In genomic region chr16:1073262-1073558, GRCh38 we compare ENCODE assay signal across 22 cellular contexts. TPM values are rescaled to one million over a fixed set of nuclear protein-coding genes. Genes with fewer than 3 reads are reported as not detected.
DNase-seq lines count a peak whose midpoint lies in the region; ATAC-seq, FAIRE-seq and TF ChIP-seq lines count a peak whose summit lies in the region.
"Had no signal": no experiment of that assay in that cellular context is flagged by ENCODE, and none has a peak within 500 bp of the region (broad histone marks: within the 10 kb centered on the region; RNA-seq: fewer than 3 reads in every experiment).

No MANE protein-coding gene starts in this region.

- peaks cover 6% of the 10 kb centered on the region for H3K27me3 Mint-ChIP-seq in GM23338 (ENCODE audit: insufficient read depth, low read depth, poor library complexity)

- intact Hi-C loops in left ventricle myocardium inferior (cut with micrococcal nuclease) (no loop called here), Right ventricle myocardium superior (cut with DNase I) (no loop called here), HCT116 (cut with micrococcal nuclease) (no loop called here)

- WGBS in H1 (ENCODE audit: extremely low coverage in 1 of 2, insufficient coverage in 1 of 2, insufficient read length in 1 of 2, insufficient replicate concordance in 2 of 2, low coverage in 1 of 2, low lambda C conversion rate in 2 of 2, missing lambda C conversion rate in 1 of 2), 2 experiments = 72% methylated on average over 4 of the region's 13 CpGs; no CpG with 5 or more reads in 1 of the 2 experiments
- WGBS in tibial nerve, 2 donors = 70 to 75% methylated on average over 11 to 13 of the region's 13 CpGs

- no peak overlapping the region for H4K91ac ChIP-seq in H1 (replicated peaks; ENCODE audit: insufficient read length, low read length)

- CTCF ChIA-PET in HCT116 (lab: Charles Lee) (interaction anchor here (0.8 kb wide), 1 partner anchor 30 kb away, joined by 3 read pairs; no protein-coding TSS in a partner anchor), H1 (lab: Charles Lee; ENCODE audit: partially characterized antibody) (interaction anchor here (0.6 to 2.6 kb wide), 6 partner anchors 8 to 28 kb away, joined by 3 to 8 read pairs (median 4); no protein-coding TSS in a partner anchor)

- H3K9me3 Mint-ChIP-seq in GM23338 = no peaks in the 10 kb centered on the region
- H3K9me3 Mint-ChIP-seq: CD4-positive, CD25-positive, alpha-beta regulatory T cell; CD8-positive, alpha-beta T cell; H9; HFFc6 had no signal

- no peak overlapping the region for H3K4me3 Mint-ChIP-seq in GM23338
- H3K4me3 Mint-ChIP-seq: CD4-positive, CD25-positive, alpha-beta regulatory T cell; CD8-positive, alpha-beta T cell; HFFc6 had no signal

- no peak overlapping the region for H2BK20ac ChIP-seq in H1 (ENCODE audit: low read length)

- POLR2A ChIA-PET in HCT116 (lab: Charles Lee) (no interaction called here), H1 (lab: Charles Lee; ENCODE audit: partially characterized antibody) (no interaction called here)

- no peak for ATAC-seq in Right ventricle myocardium superior (ENCODE audit: poor library complexity)
- ATAC-seq in GM23338 = no peak
- ATAC-seq in HCT116 = no peak
- ATAC-seq: CD8-positive, alpha-beta T cell had no signal

- no TSS peak for BruUV-seq in HCT116 (replicated peaks; lab: Mats Ljungman, UMichigan)

- TF ChIP-seq RAD21 in HCT116 (IDR thresholded peaks at IDR 0.05; ENCODE audit: low read depth) (no peak), H1 (IDR thresholded peaks at IDR 0.05 in 1 of 2, conservative IDR thresholded peaks at IDR 0.05 in 1 of 2; ENCODE audit: low read depth in 2 of 2, low read length in 2 of 2) (no peak)

- H3K9me3 ChIP-seq in left ventricle myocardium inferior (replicated peaks) (no peaks in the 10 kb centered on the region), HCT116 (ENCODE audit: control insufficient read depth in 1 of 2, insufficient read depth in 1 of 2, low read depth in 1 of 2, low read length in 2 of 2) (no peaks in the 10 kb centered on the region), H1 (ENCODE audit: insufficient read depth in 2 of 2, low read depth in 1 of 2, low read length in 1 of 2) (no peaks in the 10 kb centered on the region), tibial nerve (no peaks in the 10 kb centered on the region), MG63 (no peaks in the 10 kb centered on the region)
- H3K9me3 ChIP-seq: Caco-2 had no signal

- no peaks in the 10 kb centered on the region for H3K79me1 ChIP-seq in H1 (ENCODE audit: low read depth, low read length)

- H3K27me3 ChIP-seq in left ventricle myocardium inferior (ENCODE audit: low read depth) = peaks cover 91% of the 10 kb centered on the region
- H3K27me3 ChIP-seq in GM23338 (ENCODE audit: insufficient read depth) = no peaks in the 10 kb centered on the region; the same call in 1 of the 2 replicates
- no peaks in the 10 kb centered on the region for H3K27me3 ChIP-seq in HCT116 (ENCODE audit: insufficient read depth, low read length)
- H3K27me3 ChIP-seq in H1 (replicated peaks in 1 of 4; ENCODE audit: control insufficient read depth in 3 of 4, extremely low read depth in 1 of 4, insufficient read depth in 3 of 4, low read length in 3 of 4) = peaks cover 2 to 16% (median 12%) of the 10 kb centered on the region in 4 experiments; a peak in 6 of 7 replicates
- H3K27me3 ChIP-seq in tibial nerve = peaks cover 0 to 94% of the 10 kb centered on the region in 2 donors
- peaks cover 83% of the 10 kb centered on the region for H3K27me3 ChIP-seq in MG63

- H3K4me3 ChIP-seq in left ventricle myocardium inferior = peak overlapping the region; percentile 57
- peak overlapping the region; percentile 59; the same call in 1 of the 2 replicates for H3K4me3 ChIP-seq in GM23338
- H3K4me3 ChIP-seq in HCT116 (replicated peaks in 1 of 2; ENCODE audit: low read depth in 1 of 2, low read length in 2 of 2) = peak overlapping the region; percentile 41 to 55
- peak overlapping the region in 1 of 4 experiments; percentile 62; a peak in 1 of 8 replicates for H3K4me3 ChIP-seq in H1 (ENCODE audit: extremely low read depth in 1 of 4, insufficient read depth in 2 of 4, low read depth in 3 of 4, low read length in 4 of 4)
- no peak overlapping the region for H3K4me3 ChIP-seq in tibial nerve
- no peak overlapping the region for H3K4me3 ChIP-seq in MG63

- H3K9me2 ChIP-seq in GM23338 (ENCODE audit: insufficient read depth) = no peaks in the 10 kb centered on the region
- no peaks in the 10 kb centered on the region for H3K9me2 ChIP-seq in HCT116 (ENCODE audit: insufficient read depth)

- no peak overlapping the region for H4K5ac ChIP-seq in H1 (ENCODE audit: insufficient read length, low read depth, low read length)

- RAD21 ChIA-PET in HCT116 (lab: Charles Lee; ENCODE audit: low non-redundant PET in 1 of 2, low total read pairs in 2 of 2, uncharacterized antibody in 2 of 2, unreplicated experiment in 2 of 2) = no interaction called here

- peaks cover 6% of the 10 kb centered on the region for H3K4me1 ChIP-seq in left ventricle myocardium inferior
- peaks cover 13% of the 10 kb centered on the region; the same call in 1 of the 2 replicates for H3K4me1 ChIP-seq in GM23338 (ENCODE audit: insufficient read depth)
- peaks cover 33 to 38% of the 10 kb centered on the region in 2 experiments for H3K4me1 ChIP-seq in HCT116 (ENCODE audit: control insufficient read depth in 1 of 2, insufficient read depth in 2 of 2, low read length in 2 of 2)
- H3K4me1 ChIP-seq in H1 (replicated peaks in 1 of 4; ENCODE audit: control insufficient read depth in 3 of 4, insufficient read depth in 4 of 4, low read length in 3 of 4) = peaks cover 0 to 22% (median 16%) of the 10 kb centered on the region in 4 experiments; a peak in 6 of 7 replicates
- no peaks in the 10 kb centered on the region for H3K4me1 ChIP-seq in tibial nerve

- no peak overlapping the region for H2BK15ac ChIP-seq in H1 (ENCODE audit: low read length)

- no peak overlapping the region for H3K14ac ChIP-seq in H1 (ENCODE audit: insufficient read length)

- H3K23ac ChIP-seq in H1 (ENCODE audit: insufficient read length) = no peak overlapping the region

- H3K79me2 ChIP-seq in GM23338 (replicated peaks; ENCODE audit: insufficient read depth) = no peaks in the 10 kb centered on the region
- no peaks in the 10 kb centered on the region for H3K79me2 ChIP-seq in HCT116 (ENCODE audit: insufficient read depth, low read length)
- H3K79me2 ChIP-seq in H1 (ENCODE audit: control insufficient read depth in 1 of 2, insufficient read depth in 2 of 2, low read length in 2 of 2) = no peaks in the 10 kb centered on the region

- H2AFZ ChIP-seq in GM23338 (no peak overlapping the region), HCT116 (ENCODE audit: low read depth, low read length, poor library complexity, severe bottlenecking) (no peak overlapping the region), H1 (ENCODE audit: low read length) (no peak overlapping the region)

- peaks cover 7% of the 10 kb centered on the region; the same call in 1 of the 2 replicates for H3K23me2 ChIP-seq in H1 (ENCODE audit: low read depth, low read length)

- no peaks in the 10 kb centered on the region for H3K36me3 Mint-ChIP-seq in GM23338 (ENCODE audit: low read depth)
- H3K36me3 Mint-ChIP-seq: CD4-positive, CD25-positive, alpha-beta regulatory T cell; CD8-positive, alpha-beta T cell had no signal

- no peaks in the 10 kb centered on the region for H4K20me1 ChIP-seq in GM23338 (replicated peaks; ENCODE audit: insufficient read depth)
- H4K20me1 ChIP-seq in HCT116 (ENCODE audit: insufficient read depth) = no peaks in the 10 kb centered on the region
- peaks cover 0 to 6% of the 10 kb centered on the region in 2 experiments for H4K20me1 ChIP-seq in H1 (replicated peaks in 1 of 2; ENCODE audit: control insufficient read depth in 1 of 2, insufficient read depth in 2 of 2, low read length in 2 of 2)

- peak overlapping the region; percentile 58 for H3K9ac ChIP-seq in HCT116 (ENCODE audit: low read length)
- H3K9ac ChIP-seq in H1 (replicated peaks in 1 of 4; ENCODE audit: extremely low read depth in 1 of 4, low read depth in 3 of 4, low read length in 3 of 4) = no peak overlapping the region

- H3K4me2 ChIP-seq in GM23338 = no peak overlapping the region
- peak overlapping the region; percentile 83 for H3K4me2 ChIP-seq in HCT116 (ENCODE audit: low read length)
- peak overlapping the region; percentile 58 to 63; a peak in 1 of 4 replicates for H3K4me2 ChIP-seq in H1 (ENCODE audit: insufficient read depth in 1 of 2, low read depth in 2 of 2, low read length in 2 of 2)

- no peak overlapping the region for H3K56ac ChIP-seq in H1 (replicated peaks; ENCODE audit: insufficient read length, low read depth, low read length)

- H3K36me3 ChIP-seq in left ventricle myocardium inferior (no peaks in the 10 kb centered on the region), GM23338 (ENCODE audit: insufficient read depth) (no peaks in the 10 kb centered on the region), HCT116 (ENCODE audit: control insufficient read depth in 1 of 2, insufficient read depth in 2 of 2, low read length in 2 of 2) (no peaks in the 10 kb centered on the region), H1 (ENCODE audit: control insufficient read depth in 2 of 4, insufficient read depth in 4 of 4, low read length in 3 of 4) (no peaks in the 10 kb centered on the region), tibial nerve (no peaks in the 10 kb centered on the region), MG63 (no peaks in the 10 kb centered on the region)

- TF ChIP-seq EP300 in H1 (IDR thresholded peaks at IDR 0.05; ENCODE audit: borderline replicate concordance in 1 of 2, low read depth in 2 of 2, low read length in 2 of 2) (no peak), tibial nerve (IDR thresholded peaks at IDR 0.05) (no peak)

- H3K18ac ChIP-seq in H1 (ENCODE audit: extremely low read depth, low read length) = no peak overlapping the region

- FAIRE-seq in H1 (lab: Jason Lieb, UNC) = no peak
- FAIRE-seq: G401.6, GM12892 had no signal

- H3K4ac ChIP-seq in H1 (replicated peaks; ENCODE audit: insufficient read length, low read depth, low read length) = no peak overlapping the region

- H3K4me1 Mint-ChIP-seq in GM23338 = peaks cover 11% of the 10 kb centered on the region; the same call in 2 of the 3 replicates
- H3K4me1 Mint-ChIP-seq: CD4-positive, CD25-positive, alpha-beta regulatory T cell had no signal

- no peak overlapping the region for H2BK5ac ChIP-seq in H1 (ENCODE audit: low read depth, low read length)

- H2BK12ac ChIP-seq in H1 (ENCODE audit: low read depth, low read length) = no peak overlapping the region

- TF ChIP-seq CTCF in left ventricle myocardium inferior (IDR thresholded peaks at IDR 0.05; ENCODE audit: borderline replicate concordance) = no peak
- no peak for TF ChIP-seq CTCF in GM23338 (conservative IDR thresholded peaks at IDR 0.05; ENCODE audit: low read depth in 2 of 2)
- TF ChIP-seq CTCF in HCT116 (IDR thresholded peaks at IDR 0.05 in 2 of 3, conservative IDR thresholded peaks at IDR 0.05 in 1 of 3; ENCODE audit: borderline replicate concordance in 1 of 3, insufficient read depth in 1 of 3, low read depth in 2 of 3, low read length in 2 of 3) = no peak
- no peak for TF ChIP-seq CTCF in H1 (IDR thresholded peaks at IDR 0.05; ENCODE audit: control extremely low read depth in 1 of 3, insufficient read depth in 1 of 3, low read depth in 1 of 3, low read length in 3 of 3)
- TF ChIP-seq CTCF in tibial nerve (IDR thresholded peaks at IDR 0.05) = no peak

- H3K27ac ChIP-seq in left ventricle myocardium inferior (replicated peaks) (peak overlapping the region; percentile 83), GM23338 (ENCODE audit: low read depth) (no peak overlapping the region), HCT116 (ENCODE audit: low read depth, low read length) (peak overlapping the region; percentile 19; the same call in 1 of the 2 replicates), H1 (ENCODE audit: low read depth, low read length) (no peak overlapping the region), tibial nerve (no peak overlapping the region)

- no peak overlapping the region for H2AK5ac ChIP-seq in H1 (ENCODE audit: low read depth, low read length)

- DNase-seq in left ventricle myocardium inferior (no peak), Right ventricle myocardium superior (no peak), GM23338 (ENCODE audit: low spot score) (no peak), HCT116 (ENCODE audit: low read depth, low spot score) (no peak), H1 (ENCODE audit: low read depth in 1 of 2, low spot score in 2 of 2) (no peak), tibial nerve (ENCODE audit: low spot score in 2 of 2) (no peak), hypothalamus (lab: John Stamatoyannopoulos, UW) (no peak), MG63 (no peak)
- DNase-seq: C1 segment of cervical spinal cord; CD4-positive, CD25-positive, alpha-beta regulatory T cell; CD8-positive, alpha-beta T cell; DMS153; DND-41; HFFc6 had no signal

- no peaks in the 10 kb centered on the region for H3F3A ChIP-seq in GM23338 (replicated peaks; ENCODE audit: low read depth)

- no peak overlapping the region for H2BK120ac ChIP-seq in H1 (replicated peaks; ENCODE audit: low read depth, low read length)

- H4K8ac ChIP-seq in H1 (ENCODE audit: extremely low read depth, insufficient read depth, low read length) = no peak overlapping the region

- TF ChIP-seq POLR2A in HCT116 (IDR thresholded peaks at IDR 0.05; ENCODE audit: borderline replicate concordance, extremely low read depth, insufficient read depth, insufficient read length) (no peak), H1 (IDR thresholded peaks at IDR 0.05; ENCODE audit: control extremely low read depth in 1 of 2, low read depth in 2 of 2, low read length in 2 of 2) (no peak), tibial nerve (IDR thresholded peaks at IDR 0.05) (no peak)

- H3K27ac Mint-ChIP-seq in GM23338 = no peak overlapping the region
- H3K27ac Mint-ChIP-seq: CD4-positive, CD25-positive, alpha-beta regulatory T cell; CD8-positive, alpha-beta T cell; H9; HFFc6 had no signal

RNA-seq across cellular contexts. Expression of gene SSTR5, which starts 0.7 kb away (rescaled TPM):
- 22.6 TPM for total RNA-seq in left ventricle myocardium inferior
- 20.8 TPM for total RNA-seq in Right ventricle myocardium superior
- 1.0 TPM in 1 of 2 replicates, not detected in the other for total RNA-seq in GM23338 (2014; rRNA removed; shearing (Covaris generic))
- polyA plus RNA-seq in GM23338 (2016; fragmentation: Nextera tagmentation; extraction: Ambion mirVana) = 0.60 TPM in 1 of 2 replicates, not detected in the other
- 7.2 TPM for total RNA-seq in HCT116 (2021; ENCODE audit: unreplicated experiment)
- 6.1 and 6.2 TPM in 2 replicates for polyA plus RNA-seq in HCT116 (2012)
- 0.31 and 0.56 TPM in 2 replicates for total RNA-seq in H1 (2021; fragmentation: NEBNext Ultra II Directional; extraction: Animal tissue kit (Norgen Biotek cat#: 25700))
- polyA plus RNA-seq in H1 (2011; rRNA removed) = 0.60 and 0.61 TPM in 2 replicates
- polyA plus RNA-seq in H1 (2011; cell fraction: cytosol; rRNA removed) = 0.69 TPM
- polyA plus RNA-seq in H1 (2011; cell fraction: nucleus; rRNA removed) = 1.4 TPM
- polyA plus RNA-seq in H1 (2012, experiment 1 of 2) = 0.27 to 0.40 TPM (median 0.28 TPM) in 3 of 4 replicates, not detected in the other
- polyA plus RNA-seq in H1 (2012, experiment 2 of 2) = 0.42 TPM
- polyA plus RNA-seq in H1 (2013, experiment 1 of 2) = 0.45 TPM
- polyA plus RNA-seq in H1 (2013, experiment 2 of 2) = 0.53 TPM
- polyA minus RNA-seq in H1 (2011; rRNA and poly(A)+ RNA removed) = 0.13 TPM in 1 of 2 replicates, not detected in the other
- polyA minus RNA-seq in H1 (2011; cell fraction: cytosol; rRNA and poly(A)+ RNA removed) = not detected
- polyA minus RNA-seq in H1 (2011; cell fraction: nucleus; rRNA and poly(A)+ RNA removed) = 0.80 TPM
- not detected for total RNA-seq in tibial nerve
- total RNA-seq in MG63 (2014; rRNA removed; shearing (Covaris generic); ENCODE audit: low replicate concordance) = not detected in 2 replicates
- total RNA-seq: A172; A673; CD4-positive, CD25-positive, alpha-beta regulatory T cell; CD8-positive, alpha-beta T cell; H4; HFFc6 had no signal
- polyA plus RNA-seq: BJ; CD4-positive, CD25-positive, alpha-beta regulatory T cell had no signal

RNA-seq across cellular contexts. Expression of gene C1QTNF8, which starts 22.8 kb away (rescaled TPM):
- not detected for total RNA-seq in left ventricle myocardium inferior
- 0.13 TPM for total RNA-seq in Right ventricle myocardium superior
- not detected in 2 replicates for total RNA-seq in GM23338 (2014; rRNA removed; shearing (Covaris generic))
- not detected in 2 replicates for polyA plus RNA-seq in GM23338 (2016; fragmentation: Nextera tagmentation; extraction: Ambion mirVana)
- 0.27 TPM for total RNA-seq in HCT116 (2021; ENCODE audit: unreplicated experiment)
- 0.09 and 0.16 TPM in 2 replicates for polyA plus RNA-seq in HCT116 (2012)
- not detected in 2 replicates for total RNA-seq in H1 (2021; fragmentation: NEBNext Ultra II Directional; extraction: Animal tissue kit (Norgen Biotek cat#: 25700))
- not detected in 2 replicates for polyA plus RNA-seq in H1 (2011; rRNA removed)
- not detected for polyA plus RNA-seq in H1 (2011; cell fraction: cytosol; rRNA removed)
- polyA plus RNA-seq in H1 (2011; cell fraction: nucleus; rRNA removed) = 0.06 TPM
- 0.19 TPM in 1 of 4 replicates, not detected in the others for polyA plus RNA-seq in H1 (2012, experiment 1 of 2)
- polyA plus RNA-seq in H1 (2012, experiment 2 of 2) = not detected
- not detected for polyA plus RNA-seq in H1 (2013, experiment 1 of 2)
- polyA plus RNA-seq in H1 (2013, experiment 2 of 2) = not detected
- polyA minus RNA-seq in H1 (2011; rRNA and poly(A)+ RNA removed) = not detected in 2 replicates
- polyA minus RNA-seq in H1 (2011; cell fraction: cytosol; rRNA and poly(A)+ RNA removed) = not detected
- polyA minus RNA-seq in H1 (2011; cell fraction: nucleus; rRNA and poly(A)+ RNA removed) = not detected
- total RNA-seq in tibial nerve = not detected
- total RNA-seq in MG63 (2014; rRNA removed; shearing (Covaris generic); ENCODE audit: low replicate concordance) = not detected in 2 replicates
- total RNA-seq: A673; Caco-2; CD4-positive, CD25-positive, alpha-beta regulatory T cell; CD8-positive, alpha-beta T cell; H4; H9; HFFc6 had no signal
- polyA plus RNA-seq: BJ; CD4-positive, CD25-positive, alpha-beta regulatory T cell had no signal

Comparison
In these comparisons a context has a peak if more than half of its experiments do, and no peak if none do; other contexts are left out.
1. H3K27ac ChIP-seq: peak in left ventricle myocardium inferior (single experiment) and HCT116 (single experiment); none in GM23338 (single experiment), H1 (single experiment) and tibial nerve (0 of 4).
2. H3K4me3 ChIP-seq: peak in left ventricle myocardium inferior (single experiment), GM23338 (single experiment) and HCT116 (2 of 2); none in tibial nerve (0 of 4) and MG63 (single experiment).